In genomic region chr12:79689041-79689476, GRCh38 we compare ENCODE assay signal across 8 cellular contexts. TPM values are rescaled to one million over a fixed set of nuclear protein-coding genes. Genes with fewer than 3 reads are reported as not detected.
DNase-seq lines count a peak whose midpoint lies in the region; ATAC-seq and TF ChIP-seq lines count a peak whose summit lies in the region.

No MANE protein-coding gene starts in this region.

- peaks cover 63% of the 10 kb centered on the region for H3K79me2 ChIP-seq in OCI-LY3 (ENCODE audit: low read length)

- TF ChIP-seq CTCF in OCI-LY3 (IDR thresholded peaks at IDR 0.05; ENCODE audit: low read depth, low read length) (no peak), esophagus squamous epithelium (IDR thresholded peaks at IDR 0.05) (no peak)

- CTCF ChIA-PET in activated CD4-positive, alpha-beta T cell treated with anti-CD3 and anti-CD28 coated beads for 36 hours (lab: Charles Lee), result interaction anchor here (1.0 to 1.4 kb wide), 2 partner anchors 17 to 49 kb away, joined by 3 to 5 read pairs; no protein-coding TSS in a partner anchor

- H3K27ac ChIP-seq in OCI-LY3 (ENCODE audit: low read length) (peak overlapping the region; percentile 71), esophagus squamous epithelium (peak overlapping the region; percentile 95 to 97 (median 96)), rectal smooth muscle tissue (ENCODE audit: low read depth, low read length) (no peak overlapping the region)

- H3K27ac Mint-ChIP-seq in activated CD4-positive, alpha-beta T cell treated with anti-CD3 and anti-CD28 coated beads for 36 hours, result peak overlapping the region; percentile 47

- no peaks in the 10 kb centered on the region for H3K9me3 ChIP-seq in OCI-LY3 (ENCODE audit: insufficient read depth, low read length)
- no peaks in the 10 kb centered on the region for H3K9me3 ChIP-seq in esophagus squamous epithelium

- H3K4me1 ChIP-seq in OCI-LY3 (ENCODE audit: low read length) (peaks cover 37% of the 10 kb centered on the region), esophagus squamous epithelium (peaks cover 6 to 84% (median 8%) of the 10 kb centered on the region in 3 donors), rectal smooth muscle tissue (ENCODE audit: control insufficient read depth, insufficient read depth, low read length) (no peaks in the 10 kb centered on the region)

- peaks cover 8% of the 10 kb centered on the region for H3K4me1 Mint-ChIP-seq in activated CD4-positive, alpha-beta T cell treated with anti-CD3 and anti-CD28 coated beads for 36 hours

- no peaks in the 10 kb centered on the region for H3K36me3 Mint-ChIP-seq in activated CD4-positive, alpha-beta T cell treated with anti-CD3 and anti-CD28 coated beads for 36 hours (ENCODE audit: low read depth)

- ATAC-seq in activated CD4-positive, alpha-beta T cell treated with anti-CD3 and anti-CD28 coated beads for 36 hours, result no peak

- DNase-seq in activated CD4-positive, alpha-beta T cell treated with anti-CD3 and anti-CD28 coated beads for 36 hours, result no peak
- DNase-seq in activated CD4-positive, alpha-beta T cell treated with anti-CD3 and anti-CD28 coated beads for 1 hour, result no peak
- no peak for DNase-seq in esophagus squamous epithelium (lab: John Stamatoyannopoulos, UW)
- no peak for DNase-seq in stimulated activated CD4-positive, alpha-beta T cell treated with anti-CD3 and anti-CD28 coated beads, Interleukin-4, amount 100 ng/mL, for 24 hours
- DNase-seq in NOMO-1 treated with DMSO at 0.1 percent for 48 hours (lab: John Stamatoyannopoulos, UW; ENCODE audit: unreplicated experiment), result no peak
- no peak for DNase-seq in retina

- intact Hi-C loops in activated CD4-positive, alpha-beta T cell treated with anti-CD3 and anti-CD28 coated beads for 36 hours (cut with DNase I, micrococcal nuclease), result no loop called here
- intact Hi-C loops in esophagus squamous epithelium (cut with DNase I), result no loop called here

- H4K20me1 ChIP-seq in OCI-LY3 (ENCODE audit: insufficient read depth, low read length), result peaks cover 18% of the 10 kb centered on the region

- peak overlapping the region; percentile 43; the same call in 1 of the 2 replicates for H2AFZ ChIP-seq in OCI-LY3 (ENCODE audit: low read depth, low read length)

- peak overlapping the region; percentile 73 for H3K9ac ChIP-seq in OCI-LY3 (ENCODE audit: low read length)
- peak overlapping the region; percentile 36 for H3K9ac ChIP-seq in rectal smooth muscle tissue (ENCODE audit: low read length)

- no peaks in the 10 kb centered on the region for H3K9me3 Mint-ChIP-seq in activated CD4-positive, alpha-beta T cell treated with anti-CD3 and anti-CD28 coated beads for 36 hours (ENCODE audit: low read depth)

- POLR2A ChIA-PET in activated CD4-positive, alpha-beta T cell treated with anti-CD3 and anti-CD28 coated beads for 36 hours (lab: Charles Lee), result no interaction called here

- TF ChIP-seq POLR2A in esophagus squamous epithelium (IDR thresholded peaks at IDR 0.05), result no peak

- H3K27me3 ChIP-seq in OCI-LY3 (ENCODE audit: low read depth, low read length) (peaks cover 17% of the 10 kb centered on the region), esophagus squamous epithelium (peaks cover 0 to 17% (median 0%) of the 10 kb centered on the region in 4 donors), rectal smooth muscle tissue (ENCODE audit: control insufficient read depth, insufficient read depth, low read length) (no peaks in the 10 kb centered on the region)

- H3K4me2 ChIP-seq in OCI-LY3 (ENCODE audit: low read length), result peak overlapping the region; percentile 79

- 2 to 3% methylated on average over 6 of the region's 6 CpGs for WGBS in esophagus squamous epithelium, 2 donors

- H3K4me3 ChIP-seq in OCI-LY3 (ENCODE audit: low read length), result peak overlapping the region; percentile 82
- peak overlapping the region; percentile 76 to 96 (median 93) for H3K4me3 ChIP-seq in esophagus squamous epithelium
- H3K4me3 ChIP-seq in rectal smooth muscle tissue (ENCODE audit: low read length), result peak overlapping the region; percentile 95

- H3K4me3 Mint-ChIP-seq in activated CD4-positive, alpha-beta T cell treated with anti-CD3 and anti-CD28 coated beads for 36 hours, result peak overlapping the region; percentile 72

- H3K36me3 ChIP-seq in OCI-LY3 (replicated peaks; ENCODE audit: low read depth, low read length) (no peaks in the 10 kb centered on the region), esophagus squamous epithelium (no peaks in the 10 kb centered on the region), rectal smooth muscle tissue (ENCODE audit: control insufficient read depth, insufficient read depth, low read length) (no peaks in the 10 kb centered on the region)

- H3K27me3 Mint-ChIP-seq in activated CD4-positive, alpha-beta T cell treated with anti-CD3 and anti-CD28 coated beads for 36 hours, result peaks cover 34% of the 10 kb centered on the region

RNA-seq across cellular contexts. Expression of gene PAWR, which starts 1.7 kb away (rescaled TPM):
- 10 to 100 TPM in 1 of 2 experiments, 1 to 10 TPM in 1; 7.0 to 10.1 TPM for total RNA-seq in activated CD4-positive, alpha-beta T cell treated with anti-CD3 and anti-CD28 coated beads for 36 hours
- total RNA-seq in esophagus squamous epithelium, result 10 to 100 TPM; 44.3 to 67.3 (median 48.5) TPM

Comparison
In these comparisons a context has a peak if more than half of its experiments do, and no peak if none do; other contexts are left out.
1. RNA of gene PAWR, which starts 1.7 kb away (total RNA-seq): 44.3 to 67.3 TPM in esophagus squamous epithelium; 7.0 to 10.1 TPM in activated CD4-positive, alpha-beta T cell treated with anti-CD3 and anti-CD28 coated beads for 36 hours; every median in the first group is over 4 times any median in the second.
2. Peak in every context shown above with its lines, with median percentiles within 50 percentile points of each other: H3K4me3 ChIP-seq.